8 cellular contexts compared by ENCODE assay signal in genomic region chrX:53288173-53288572, GRCh38. TPM values are rescaled to one million over a fixed set of nuclear protein-coding genes. Genes with fewer than 3 reads are reported as not detected.
DNase-seq lines count a peak whose midpoint lies in the region; ATAC-seq and TF ChIP-seq lines count a peak whose summit lies in the region.

No MANE protein-coding gene starts in this region.

- H3K27me3 ChIP-seq in CD4-positive, CD25-positive, alpha-beta regulatory T cell (ENCODE audit: control insufficient read depth, insufficient read depth, low read length) = no peaks in the 10 kb centered on the region

- peak in 2 of 3 donors; percentile 3 to 38 for DNase-seq in CD4-positive, CD25-positive, alpha-beta regulatory T cell
- DNase-seq in LHCN-M2 (ENCODE audit: low read depth) (peak; percentile 26), islet precursor cell (peak; percentile 59), GM13977 (ENCODE audit: low spot score) (no peak)
- DNase-seq in activated naive CD8-positive, alpha-beta T cell treated with anti-CD3 and anti-CD28 coated beads for 36 hours = no peak
- no peak for DNase-seq in stimulated activated CD4-positive, alpha-beta T cell treated with anti-CD3 and anti-CD28 coated beads, Interleukin-12 subunit alpha, Interleukin-12 subunit beta, amount 100 ng/mL, for 4 hours

- H3K9me3 Mint-ChIP-seq in CD4-positive, CD25-positive, alpha-beta regulatory T cell = no peaks in the 10 kb centered on the region
- H3K9me3 Mint-ChIP-seq in activated naive CD8-positive, alpha-beta T cell treated with anti-CD3 and anti-CD28 coated beads for 36 hours = no peaks in the 10 kb centered on the region

- no peaks in the 10 kb centered on the region for H3K9me3 ChIP-seq in CD4-positive, CD25-positive, alpha-beta regulatory T cell (ENCODE audit: control insufficient read depth in 2 of 2, low read length in 2 of 2)

- H3K4me1 Mint-ChIP-seq in CD4-positive, CD25-positive, alpha-beta regulatory T cell = peaks cover 0 to 40% (median 9%) of the 10 kb centered on the region in 4 donors
- peaks cover 21% of the 10 kb centered on the region for H3K4me1 Mint-ChIP-seq in activated naive CD8-positive, alpha-beta T cell treated with anti-CD3 and anti-CD28 coated beads for 36 hours

- peak overlapping the region; percentile 71 to 86 (median 82) for H3K27ac Mint-ChIP-seq in CD4-positive, CD25-positive, alpha-beta regulatory T cell
- H3K27ac Mint-ChIP-seq in activated naive CD8-positive, alpha-beta T cell treated with anti-CD3 and anti-CD28 coated beads for 36 hours = peak overlapping the region; percentile 73

- H3K27me3 Mint-ChIP-seq in CD4-positive, CD25-positive, alpha-beta regulatory T cell = no peaks in the 10 kb centered on the region
- H3K27me3 Mint-ChIP-seq in activated naive CD8-positive, alpha-beta T cell treated with anti-CD3 and anti-CD28 coated beads for 36 hours = peaks cover 3% of the 10 kb centered on the region

- in situ Hi-C loops in GM13977 (cut with MboI; ENCODE audit: low pct_unique_long_range_greater_than_20kb, low sequenced_read_pairs, unreplicated experiment) = no loop called here

- H3K27ac ChIP-seq in CD4-positive, CD25-positive, alpha-beta regulatory T cell (ENCODE audit: insufficient read depth, low read length, poor library complexity, severe bottlenecking) = peak overlapping the region; percentile 15
- H3K27ac ChIP-seq in temporal lobe (ENCODE audit: low read depth, low read length) = peak overlapping the region; percentile 85

- no peak for ATAC-seq in CD4-positive, CD25-positive, alpha-beta regulatory T cell (ENCODE audit: low read depth in 2 of 2)
- no peak for ATAC-seq in GM18858 (IDR thresholded peaks at IDR 0.05; ENCODE audit: unreplicated experiment)

- peak overlapping the region; percentile 78 to 92 (median 88) for H3K4me3 Mint-ChIP-seq in CD4-positive, CD25-positive, alpha-beta regulatory T cell
- peak overlapping the region; percentile 66 for H3K4me3 Mint-ChIP-seq in activated naive CD8-positive, alpha-beta T cell treated with anti-CD3 and anti-CD28 coated beads for 36 hours

- no peak for TF ChIP-seq CTCF in GM13977 (IDR thresholded peaks at IDR 0.05; ENCODE audit: extremely low read depth, insufficient read depth, missing control alignments)

- no peaks in the 10 kb centered on the region for H3K36me3 ChIP-seq in CD4-positive, CD25-positive, alpha-beta regulatory T cell (ENCODE audit: control insufficient read depth, insufficient read depth, low read length)

- H3K4me3 ChIP-seq in CD4-positive, CD25-positive, alpha-beta regulatory T cell (ENCODE audit: low read depth, low read length) = peak overlapping the region; percentile 62

- H3K36me3 Mint-ChIP-seq in CD4-positive, CD25-positive, alpha-beta regulatory T cell = no peaks in the 10 kb centered on the region
- no peaks in the 10 kb centered on the region for H3K36me3 Mint-ChIP-seq in activated naive CD8-positive, alpha-beta T cell treated with anti-CD3 and anti-CD28 coated beads for 36 hours

- peaks cover 14% of the 10 kb centered on the region for H3K4me1 ChIP-seq in CD4-positive, CD25-positive, alpha-beta regulatory T cell (ENCODE audit: control insufficient read depth, insufficient read depth, low read length, poor library complexity, severe bottlenecking)

RNA-seq across cellular contexts. Expression of gene IQSEC2, which starts 6.8 kb away (rescaled TPM):
- 0.39 TPM for total RNA-seq in CD4-positive, CD25-positive, alpha-beta regulatory T cell
- under 1 TPM in 3 of 4 donors, not detected in 1; 0.15 to 0.42 (median 0.31) TPM for polyA plus RNA-seq in CD4-positive, CD25-positive, alpha-beta regulatory T cell
- total RNA-seq in LHCN-M2 (2014; rRNA removed) (17.0 and 18.3 TPM in 2 replicates), temporal lobe (14.0 TPM)
- 22.8 TPM for polyA plus RNA-seq in LHCN-M2 (2012)
- under 1 TPM; 0.20 to 0.21 TPM for total RNA-seq in activated naive CD8-positive, alpha-beta T cell treated with anti-CD3 and anti-CD28 coated beads for 36 hours

Comparison
In these comparisons a context has a peak if more than half of its experiments do, and no peak if none do; other contexts are left out.
1. DNase-seq: peak in CD4-positive, CD25-positive, alpha-beta regulatory T cell (2 of 3), LHCN-M2 (single experiment) and islet precursor cell (single experiment); none in activated naive CD8-positive, alpha-beta T cell treated with anti-CD3 and anti-CD28 coated beads for 36 hours (single experiment), GM13977 (single experiment) and stimulated activated CD4-positive, alpha-beta T cell treated with anti-CD3 and anti-CD28 coated beads, Interleukin-12 subunit alpha, Interleukin-12 subunit beta, amount 100 ng/mL, for 4 hours (single experiment).
2. RNA of gene IQSEC2, which starts 6.8 kb away (total RNA-seq): 17.0 to 18.3 TPM in LHCN-M2 and 14.0 TPM in temporal lobe (single experiment); 0.39 TPM in CD4-positive, CD25-positive, alpha-beta regulatory T cell (single experiment) and 0.20 to 0.21 TPM in activated naive CD8-positive, alpha-beta T cell treated with anti-CD3 and anti-CD28 coated beads for 36 hours; every median in the first group is over 10 times any median in the second.